Comparison of ENCODE assay signal across 20 cellular contexts in genomic region chr1:211783897-211784296, GRCh38. TPM values are rescaled to one million over a fixed set of nuclear protein-coding genes. Genes with fewer than 3 reads are reported as not detected.
A peak's percentile ranks its signal among the peaks of the same experiment; 100 is the strongest.
DNase-seq lines count a peak whose midpoint lies in the region; ATAC-seq and TF ChIP-seq lines count a peak whose summit lies in the region.
"Had no signal": no experiment of that assay in that cellular context is flagged by ENCODE, and none has a peak within 500 bp of the region (broad histone marks: within the 10 kb centered on the region; RNA-seq: fewer than 3 reads in every experiment).

No MANE protein-coding gene starts in this region.

- H3K36me3 ChIP-seq in thyroid gland = peaks cover 0 to 2% of the 10 kb centered on the region in 2 donors

- H3K4me3 ChIP-seq in thyroid gland (replicated peaks in 1 of 3) = no peak overlapping the region
- no peak overlapping the region for H3K4me3 ChIP-seq in foreskin fibroblast (ENCODE audit: low read depth in 1 of 2, low read length in 2 of 2)
- H3K4me3 ChIP-seq: BLaER1 had no signal

- 67 to 72% methylated on average over 1 of the region's 1 CpG for WGBS in thyroid gland, 2 donors

- DNase-seq in NCI-H2029 treated with DMSO at 0.1 percent for 48 hours (lab: John Stamatoyannopoulos, UW) = peak; percentile 8
- DNase-seq in NCI-H2029 (lab: John Stamatoyannopoulos, UW) = no peak
- DNase-seq in T-helper 17 cell = no peak
- peak; percentile 6 for DNase-seq in kidney tubule cell (ENCODE audit: low spot score)
- no peak for DNase-seq in thyroid gland
- DNase-seq in foreskin fibroblast = no peak
- DNase-seq: 8988T; activated CD8-positive, alpha-beta memory T cell treated with anti-CD3 and anti-CD28 coated beads for 24 hours; left ventricle myocardium superior; naive thymus-derived CD4-positive, alpha-beta T cell; NCI-H526; SIG-M5; stimulated activated CD4-positive, alpha-beta T cell treated with anti-CD3 and anti-CD28 coated beads, Interleukin-2, amount 100 ng/mL, for 48 hours had no signal

- intact Hi-C loops in thyroid gland (cut with DNase I) = no loop called here

- H3K9me3 ChIP-seq in T-helper 17 cell (ENCODE audit: control insufficient read depth, low read length, poor library complexity, severe bottlenecking) (no peaks in the 10 kb centered on the region), thyroid gland (no peaks in the 10 kb centered on the region)
- H3K9me3 ChIP-seq: BLaER1 had no signal

- no peak for TF ChIP-seq POLR2A in thyroid gland (IDR thresholded peaks at IDR 0.05)

- no peak overlapping the region for H3K4me3 Mint-ChIP-seq in T-helper 17 cell
- H3K4me3 Mint-ChIP-seq: activated T-helper 1 cell treated with anti-CD3 and anti-CD28 coated beads, Interleukin-12 subunit alpha, Interleukin-12 subunit beta, Interleukin-2, Interleukin-4 antibody, amounts not matched to agents 30 ng/mL and 10 ng/mL and 1 ng/mL, durations not matched to agents 14 hours and 24 hours and 36 hours; naive thymus-derived CD4-positive, alpha-beta T cell; WTC11 had no signal

- peak overlapping the region; percentile 19 for H3K27ac Mint-ChIP-seq in T-helper 17 cell
- H3K27ac Mint-ChIP-seq: activated T-helper 1 cell treated with anti-CD3 and anti-CD28 coated beads, Interleukin-12 subunit alpha, Interleukin-12 subunit beta, Interleukin-2, Interleukin-4 antibody, amounts not matched to agents 30 ng/mL and 10 ng/mL and 1 ng/mL, durations not matched to agents 14 hours and 24 hours and 36 hours; WTC11 had no signal

- peaks cover 2% of the 10 kb centered on the region for H3K36me3 Mint-ChIP-seq in T-helper 17 cell (ENCODE audit: low read depth)
- H3K36me3 Mint-ChIP-seq: WTC11 had no signal

- no peaks in the 10 kb centered on the region for H3K27me3 Mint-ChIP-seq in T-helper 17 cell
- H3K27me3 Mint-ChIP-seq: naive thymus-derived CD4-positive, alpha-beta T cell had no signal

- H3K4me1 Mint-ChIP-seq in T-helper 17 cell = peaks cover 6% of the 10 kb centered on the region

- H3K27me3 ChIP-seq in thyroid gland = no peaks in the 10 kb centered on the region
- H3K27me3 ChIP-seq: BLaER1 had no signal

- no peak for ATAC-seq in T-helper 17 cell
- ATAC-seq in HG03571 (IDR thresholded peaks at IDR 0.05; ENCODE audit: unreplicated experiment) = no peak
- no peak for ATAC-seq in GM19395 (IDR thresholded peaks at IDR 0.05; ENCODE audit: unreplicated experiment)
- ATAC-seq: esophagus mucosa; left ventricle myocardium superior; naive thymus-derived CD4-positive, alpha-beta T cell; WTC11 had no signal

- peaks cover 20 to 25% of the 10 kb centered on the region in 2 donors for H3K4me1 ChIP-seq in thyroid gland
- H3K4me1 ChIP-seq: BLaER1 had no signal

- peak overlapping the region; percentile 19 to 62 (median 43) for H3K27ac ChIP-seq in thyroid gland
- H3K27ac ChIP-seq: BLaER1, KMS-11 had no signal

- TF ChIP-seq CTCF in thyroid gland (IDR thresholded peaks at IDR 0.05) (no peak), foreskin fibroblast (IDR thresholded peaks at IDR 0.05; ENCODE audit: low read depth, low read length) (no peak)

RNA-seq across cellular contexts. Expression of gene LPGAT1, which starts 46.7 kb away (rescaled TPM):
- total RNA-seq in T-helper 17 cell (10 to 100 TPM; 35.0 to 42.9 TPM), thyroid gland (100 to 1,000 TPM; 168 to 308 (median 203) TPM)

Comparison
In these comparisons a context has a peak if more than half of its experiments do, and no peak if none do; other contexts are left out.
1. DNase-seq: peak in NCI-H2029 treated with DMSO at 0.1 percent for 48 hours (single experiment) and kidney tubule cell (single experiment); none in NCI-H2029 (single experiment), T-helper 17 cell (0 of 3), thyroid gland (0 of 2) and foreskin fibroblast (0 of 2).